In genomic region chr11:66251811-66252210, GRCh38 we compare ENCODE assay signal across 18 cellular contexts. TPM values are rescaled to one million over a fixed set of nuclear protein-coding genes. Genes with fewer than 3 reads are reported as not detected.
DNase-seq lines count a peak whose midpoint lies in the region; ATAC-seq, FAIRE-seq and TF ChIP-seq lines count a peak whose summit lies in the region.
"Had no signal": no experiment of that assay in that cellular context is flagged by ENCODE, and none has a peak within 500 bp of the region (broad histone marks: within the 10 kb centered on the region; RNA-seq: fewer than 3 reads in every experiment).

No MANE protein-coding gene starts in this region.

- peaks cover 3% of the 10 kb centered on the region for H3K36me3 ChIP-seq in CD8-positive, alpha-beta memory T cell (ENCODE audit: insufficient read depth, low read length)
- H3K36me3 ChIP-seq in kidney (ENCODE audit: control insufficient read depth in 1 of 2, insufficient read depth in 2 of 2, low read length in 2 of 2): no peaks in the 10 kb centered on the region

- peak overlapping the region; percentile 24 for H3K27ac Mint-ChIP-seq in activated CD4-positive, alpha-beta T cell treated with anti-CD3 and anti-CD28 coated beads for 36 hours
- peak overlapping the region in 5 of 8 donors; percentile 29 to 78 (median 52) for H3K27ac Mint-ChIP-seq in CD8-positive, alpha-beta memory T cell
- H3K27ac Mint-ChIP-seq in activated naive CD8-positive, alpha-beta T cell treated with anti-CD3 and anti-CD28 coated beads for 36 hours: peak overlapping the region; percentile 16
- peak overlapping the region in 7 of 10 donors; percentile 1 to 91 (median 66) for H3K27ac Mint-ChIP-seq in naive thymus-derived CD8-positive, alpha-beta T cell

- H3K4me3 Mint-ChIP-seq in activated CD4-positive, alpha-beta T cell treated with anti-CD3 and anti-CD28 coated beads for 36 hours: no peak overlapping the region
- H3K4me3 Mint-ChIP-seq in CD8-positive, alpha-beta memory T cell: no peak overlapping the region
- no peak overlapping the region for H3K4me3 Mint-ChIP-seq in activated naive CD8-positive, alpha-beta T cell treated with anti-CD3 and anti-CD28 coated beads for 36 hours
- H3K4me3 Mint-ChIP-seq in naive thymus-derived CD8-positive, alpha-beta T cell: peak overlapping the region in 1 of 10 donors; percentile 48

- no peak overlapping the region for H3K9ac ChIP-seq in kidney (ENCODE audit: low read length in 2 of 2)
- H3K9ac ChIP-seq: GM23248 had no signal

- no peaks in the 10 kb centered on the region for H3K27me3 ChIP-seq in CD8-positive, alpha-beta memory T cell (ENCODE audit: insufficient read depth, low read length, poor library complexity, severe bottlenecking)

- no peaks in the 10 kb centered on the region for H3K9me3 Mint-ChIP-seq in activated CD4-positive, alpha-beta T cell treated with anti-CD3 and anti-CD28 coated beads for 36 hours (ENCODE audit: low read depth)
- H3K9me3 Mint-ChIP-seq in CD8-positive, alpha-beta memory T cell: no peaks in the 10 kb centered on the region
- H3K9me3 Mint-ChIP-seq in activated naive CD8-positive, alpha-beta T cell treated with anti-CD3 and anti-CD28 coated beads for 36 hours: no peaks in the 10 kb centered on the region
- H3K9me3 Mint-ChIP-seq in naive thymus-derived CD8-positive, alpha-beta T cell: no peaks in the 10 kb centered on the region

- intact Hi-C loops in activated CD4-positive, alpha-beta T cell treated with anti-CD3 and anti-CD28 coated beads for 36 hours (cut with DNase I, micrococcal nuclease): no loop called here
- intact Hi-C loops in kidney (cut with DNase I): no loop called here

- no peaks in the 10 kb centered on the region for H3K9me3 ChIP-seq in CD8-positive, alpha-beta memory T cell (ENCODE audit: low read length)
- H3K9me3 ChIP-seq in kidney (ENCODE audit: control insufficient read depth in 1 of 2, low read length in 2 of 2): no peaks in the 10 kb centered on the region

- H3K36me3 Mint-ChIP-seq in activated CD4-positive, alpha-beta T cell treated with anti-CD3 and anti-CD28 coated beads for 36 hours (ENCODE audit: low read depth): peaks cover 6% of the 10 kb centered on the region
- peaks cover 0 to 30% (median 1%) of the 10 kb centered on the region in 3 donors for H3K36me3 Mint-ChIP-seq in CD8-positive, alpha-beta memory T cell
- no peaks in the 10 kb centered on the region for H3K36me3 Mint-ChIP-seq in activated naive CD8-positive, alpha-beta T cell treated with anti-CD3 and anti-CD28 coated beads for 36 hours
- peaks cover 0 to 33% (median 0%) of the 10 kb centered on the region in 3 donors for H3K36me3 Mint-ChIP-seq in naive thymus-derived CD8-positive, alpha-beta T cell

- no peak for DNase-seq in activated CD4-positive, alpha-beta T cell treated with anti-CD3 and anti-CD28 coated beads for 36 hours
- DNase-seq in activated CD4-positive, alpha-beta T cell treated with anti-CD3 and anti-CD28 coated beads for 1 hour: no peak
- DNase-seq in CD8-positive, alpha-beta memory T cell: no peak
- DNase-seq in activated naive CD8-positive, alpha-beta T cell treated with anti-CD3 and anti-CD28 coated beads for 36 hours: no peak
- no peak for DNase-seq in naive thymus-derived CD8-positive, alpha-beta T cell
- DNase-seq in NCI-H2081 treated with DMSO at 0.1 percent for 48 hours (lab: John Stamatoyannopoulos, UW) (no peak), NOMO-1 (lab: John Stamatoyannopoulos, UW; ENCODE audit: unreplicated experiment in 2 of 2) (no peak), kidney (no peak)
- DNase-seq: DMS79, GM23248, NCI-H1436 treated with DMSO at 0.1 percent for 48 hours, NCI-H2107, NCI-H226, Right ventricle myocardium superior had no signal

- no peak overlapping the region for H3K4me3 ChIP-seq in CD8-positive, alpha-beta memory T cell (ENCODE audit: low read length)
- H3K4me3 ChIP-seq in kidney (ENCODE audit: low read length in 2 of 2): no peak overlapping the region
- H3K4me3 ChIP-seq: GM23248 had no signal

- H3K27ac ChIP-seq in CD8-positive, alpha-beta memory T cell (ENCODE audit: low read depth, low read length): no peak overlapping the region
- H3K27ac ChIP-seq in kidney (ENCODE audit: low read depth in 2 of 2, low read length in 2 of 2): no peak overlapping the region
- H3K27ac ChIP-seq: 22Rv1, GM23248 had no signal

- no peak for TF ChIP-seq CTCF in kidney (IDR thresholded peaks at IDR 0.05; ENCODE audit: borderline replicate concordance, extremely low read depth, insufficient read depth)

- POLR2A ChIA-PET in activated CD4-positive, alpha-beta T cell treated with anti-CD3 and anti-CD28 coated beads for 36 hours (lab: Charles Lee): no interaction called here
- POLR2A ChIA-PET in CD8-positive, alpha-beta memory T cell (lab: Charles Lee): no interaction called here
- POLR2A ChIA-PET in naive thymus-derived CD8-positive, alpha-beta T cell (lab: Charles Lee): interaction anchor here (0.8 to 2.3 kb wide), 3 partner anchors 11 to 33 kb away, joined by 3 to 6 read pairs (median 5); no protein-coding TSS in a partner anchor

- CTCF ChIA-PET in activated CD4-positive, alpha-beta T cell treated with anti-CD3 and anti-CD28 coated beads for 36 hours (lab: Charles Lee): interaction anchor here (0.6 kb wide), 1 partner anchor 230 kb away, joined by 3 read pairs; no protein-coding TSS in a partner anchor
- CTCF ChIA-PET in CD8-positive, alpha-beta memory T cell (lab: Charles Lee): interaction anchor here (1.1 to 1.2 kb wide), 2 partner anchors 29 to 31 kb away, joined by 3 to 4 read pairs; no protein-coding TSS in a partner anchor

- H3K4me1 ChIP-seq in CD8-positive, alpha-beta memory T cell (ENCODE audit: insufficient read depth, low read length): peaks cover 9% of the 10 kb centered on the region
- peaks cover 0 to 2% of the 10 kb centered on the region in 2 donors for H3K4me1 ChIP-seq in kidney (ENCODE audit: control insufficient read depth in 1 of 2, insufficient read depth in 1 of 2, low read depth in 1 of 2, low read length in 2 of 2)

- H3K27me3 Mint-ChIP-seq in activated CD4-positive, alpha-beta T cell treated with anti-CD3 and anti-CD28 coated beads for 36 hours: no peaks in the 10 kb centered on the region
- H3K27me3 Mint-ChIP-seq in CD8-positive, alpha-beta memory T cell: peaks cover 0 to 6% of the 10 kb centered on the region in 2 donors
- no peaks in the 10 kb centered on the region for H3K27me3 Mint-ChIP-seq in activated naive CD8-positive, alpha-beta T cell treated with anti-CD3 and anti-CD28 coated beads for 36 hours
- no peaks in the 10 kb centered on the region for H3K27me3 Mint-ChIP-seq in naive thymus-derived CD8-positive, alpha-beta T cell

- peaks cover 14% of the 10 kb centered on the region for H3K4me1 Mint-ChIP-seq in activated CD4-positive, alpha-beta T cell treated with anti-CD3 and anti-CD28 coated beads for 36 hours
- H3K4me1 Mint-ChIP-seq in CD8-positive, alpha-beta memory T cell: peaks cover 11 to 18% (median 15%) of the 10 kb centered on the region in 3 donors
- peaks cover 12% of the 10 kb centered on the region for H3K4me1 Mint-ChIP-seq in activated naive CD8-positive, alpha-beta T cell treated with anti-CD3 and anti-CD28 coated beads for 36 hours
- H3K4me1 Mint-ChIP-seq in naive thymus-derived CD8-positive, alpha-beta T cell: peaks cover 16 to 32% (median 27%) of the 10 kb centered on the region in 4 donors

- FAIRE-seq in kidney (lab: Jason Lieb, UNC): no peak
- FAIRE-seq: G401.6 had no signal

- ATAC-seq in activated CD4-positive, alpha-beta T cell treated with anti-CD3 and anti-CD28 coated beads for 36 hours: no peak
- no peak for ATAC-seq in naive thymus-derived CD8-positive, alpha-beta T cell
- ATAC-seq: Panc1 had no signal

RNA-seq across cellular contexts. Expression of gene KLC2, which starts 5.7 kb away (rescaled TPM):
- 10 to 100 TPM; 28.2 to 29.4 TPM for total RNA-seq in activated CD4-positive, alpha-beta T cell treated with anti-CD3 and anti-CD28 coated beads for 36 hours
- total RNA-seq in CD8-positive, alpha-beta memory T cell: 10 to 100 TPM; 61.6 to 65.9 TPM
- polyA plus RNA-seq in CD8-positive, alpha-beta memory T cell: 11.9 TPM
- total RNA-seq in activated naive CD8-positive, alpha-beta T cell treated with anti-CD3 and anti-CD28 coated beads for 36 hours: 10 to 100 TPM; 39.4 to 40.2 TPM
- total RNA-seq in naive thymus-derived CD8-positive, alpha-beta T cell: 10 to 100 TPM; 35.7 to 38.4 TPM
- polyA plus RNA-seq in naive thymus-derived CD8-positive, alpha-beta T cell: 1 to 10 TPM; 3.7 to 8.1 (median 6.1) TPM
- 30.6 TPM for total RNA-seq in kidney
- polyA plus RNA-seq in kidney (ENCODE audit: insufficient read depth, low read depth, low replicate concordance): 16.2 TPM

RNA-seq across cellular contexts. Expression of gene RAB1B, which starts 16.6 kb away (rescaled TPM):
- 100 to 1,000 TPM; 114 to 147 TPM for total RNA-seq in activated CD4-positive, alpha-beta T cell treated with anti-CD3 and anti-CD28 coated beads for 36 hours
- total RNA-seq in CD8-positive, alpha-beta memory T cell: 100 to 1,000 TPM; 119 to 125 TPM
- 18.6 TPM for polyA plus RNA-seq in CD8-positive, alpha-beta memory T cell
- 100 to 1,000 TPM in 1 of 2 experiments, 10 to 100 TPM in 1; 97.6 to 102 TPM for total RNA-seq in activated naive CD8-positive, alpha-beta T cell treated with anti-CD3 and anti-CD28 coated beads for 36 hours
- 10 to 100 TPM; 68.4 to 69.2 TPM for total RNA-seq in naive thymus-derived CD8-positive, alpha-beta T cell
- 10 to 100 TPM; 13.1 to 16.1 (median 14.0) TPM for polyA plus RNA-seq in naive thymus-derived CD8-positive, alpha-beta T cell
- total RNA-seq in kidney: 153 TPM
- 197 TPM for polyA plus RNA-seq in kidney (ENCODE audit: insufficient read depth, low read depth, low replicate concordance)

RNA-seq across cellular contexts. Expression of gene CNIH2, which starts 26.2 kb away (rescaled TPM):
- 1 to 10 TPM; 1.3 to 1.6 TPM for total RNA-seq in activated CD4-positive, alpha-beta T cell treated with anti-CD3 and anti-CD28 coated beads for 36 hours
- total RNA-seq in CD8-positive, alpha-beta memory T cell: 1 to 10 TPM; 2.7 to 2.8 TPM
- polyA plus RNA-seq in CD8-positive, alpha-beta memory T cell: not detected
- total RNA-seq in activated naive CD8-positive, alpha-beta T cell treated with anti-CD3 and anti-CD28 coated beads for 36 hours: 1 to 10 TPM; 1.9 to 2.2 TPM
- total RNA-seq in naive thymus-derived CD8-positive, alpha-beta T cell: 1 to 10 TPM; 1.1 to 2.8 TPM
- not detected for polyA plus RNA-seq in naive thymus-derived CD8-positive, alpha-beta T cell
- 0.63 TPM for total RNA-seq in kidney
- polyA plus RNA-seq in kidney (ENCODE audit: insufficient read depth, low read depth, low replicate concordance): not detected
- total RNA-seq: Right ventricle myocardium superior had no signal

RNA-seq across cellular contexts. Expression of gene YIF1A, which starts 37.1 kb away (rescaled TPM):
- 10 to 100 TPM; 47.5 to 49.8 TPM for total RNA-seq in activated CD4-positive, alpha-beta T cell treated with anti-CD3 and anti-CD28 coated beads for 36 hours
- total RNA-seq in CD8-positive, alpha-beta memory T cell: 10 to 100 TPM; 96.5 to 97.3 TPM
- polyA plus RNA-seq in CD8-positive, alpha-beta memory T cell: 61.7 TPM
- total RNA-seq in activated naive CD8-positive, alpha-beta T cell treated with anti-CD3 and anti-CD28 coated beads for 36 hours: 10 to 100 TPM; 64.1 to 72.4 TPM
- 10 to 100 TPM; 26.9 to 36.8 TPM for total RNA-seq in naive thymus-derived CD8-positive, alpha-beta T cell
- polyA plus RNA-seq in naive thymus-derived CD8-positive, alpha-beta T cell: 10 to 100 TPM; 49.1 to 59.9 (median 53.9) TPM
- 92.1 TPM for total RNA-seq in kidney
- 115 TPM for polyA plus RNA-seq in kidney (ENCODE audit: insufficient read depth, low read depth, low replicate concordance)

RNA-seq across cellular contexts. Expression of gene TMEM151A, which starts 39.9 kb away (rescaled TPM):
- not detected for total RNA-seq in activated CD4-positive, alpha-beta T cell treated with anti-CD3 and anti-CD28 coated beads for 36 hours
- total RNA-seq in CD8-positive, alpha-beta memory T cell: not detected
- polyA plus RNA-seq in CD8-positive, alpha-beta memory T cell: not detected
- not detected for total RNA-seq in activated naive CD8-positive, alpha-beta T cell treated with anti-CD3 and anti-CD28 coated beads for 36 hours
- total RNA-seq in naive thymus-derived CD8-positive, alpha-beta T cell: under 1 TPM in 1 of 2 experiments, not detected in 1; 0.13 TPM
- not detected for polyA plus RNA-seq in naive thymus-derived CD8-positive, alpha-beta T cell
- total RNA-seq in kidney: 0.19 TPM
- polyA plus RNA-seq in kidney (ENCODE audit: insufficient read depth, low read depth, low replicate concordance): not detected
- total RNA-seq: HT1080, Right ventricle myocardium superior had no signal

Comparison
In these comparisons a context has a peak if more than half of its experiments do, and no peak if none do; other contexts are left out.
1. H3K27ac Mint-ChIP-seq: peak in every context shown above with its lines; median percentile 66 in naive thymus-derived CD8-positive, alpha-beta T cell; 52 in CD8-positive, alpha-beta memory T cell; 24 in activated CD4-positive, alpha-beta T cell treated with anti-CD3 and anti-CD28 coated beads for 36 hours; 16 in activated naive CD8-positive, alpha-beta T cell treated with anti-CD3 and anti-CD28 coated beads for 36 hours.